In genomic region chr19:12936582-12936981, GRCh38 we compare ENCODE assay signal across 15 cellular contexts. TPM values are rescaled to one million over a fixed set of nuclear protein-coding genes. Genes with fewer than 3 reads are reported as not detected.
DNase-seq lines count a peak whose midpoint lies in the region; ATAC-seq, FAIRE-seq and TF ChIP-seq lines count a peak whose summit lies in the region.
"Had no signal": no experiment of that assay in that cellular context is flagged by ENCODE, and none has a peak within 500 bp of the region (broad histone marks: within the 10 kb centered on the region; RNA-seq: fewer than 3 reads in every experiment).

No MANE protein-coding gene starts in this region.

- H3K9ac ChIP-seq in OCI-LY3 (ENCODE audit: low read length) (peak overlapping the region; percentile 93), iPS-20b (ENCODE audit: low read depth, low read length) (peak overlapping the region; percentile 33; the same call in 1 of the 2 replicates), kidney (ENCODE audit: low read length in 2 of 2) (no peak overlapping the region)
- H3K9ac ChIP-seq: parathyroid adenoma had no signal

- DNase-seq in NCI-H1092 treated with DMSO at 0.1 percent for 48 hours (lab: John Stamatoyannopoulos, UW) (peak; percentile 44), NCI-H1092 (lab: John Stamatoyannopoulos, UW) (no peak), GF-D8 (lab: John Stamatoyannopoulos, UW) (peak; percentile 55), nephron progenitor cell (no peak), kidney (no peak)
- DNase-seq: activated CD4-positive, alpha-beta T cell treated with anti-CD3 and anti-CD28 coated beads, Interleukin-2, amount 50 U/mL, for 48 hours; NCI-H1105; NK-92 treated with Interleukin-12 subunit alpha and Interleukin-12 subunit beta, amount 100 ng/mL, for 24 hours; trophoblast cell had no signal

- H3K4me1 ChIP-seq in OCI-LY3 (ENCODE audit: low read length) (peaks cover 55% of the 10 kb centered on the region), iPS-20b (ENCODE audit: insufficient read depth, low read length) (peaks cover 9% of the 10 kb centered on the region; the same call in 1 of the 2 replicates), kidney (ENCODE audit: control insufficient read depth in 1 of 2, insufficient read depth in 1 of 2, low read depth in 1 of 2, low read length in 2 of 2) (peaks cover 28 to 32% of the 10 kb centered on the region in 2 donors)

- intact Hi-C loops in kidney (cut with DNase I) = no loop called here

- ATAC-seq in HG02885 (IDR thresholded peaks at IDR 0.05; ENCODE audit: poor library complexity, unreplicated experiment) = no peak

- H3K36me3 ChIP-seq in OCI-LY3 (replicated peaks; ENCODE audit: low read depth, low read length) (peaks cover 33% of the 10 kb centered on the region), iPS-20b (ENCODE audit: insufficient read depth, low read depth, low read length) (peaks cover 31% of the 10 kb centered on the region), kidney (ENCODE audit: control insufficient read depth in 1 of 2, insufficient read depth in 2 of 2, low read length in 2 of 2) (peaks cover 10 to 18% of the 10 kb centered on the region in 2 donors)

- H3K79me2 ChIP-seq in OCI-LY3 (ENCODE audit: low read length) = peaks cover 53% of the 10 kb centered on the region

- H3K27me3 ChIP-seq in OCI-LY3 (ENCODE audit: low read depth, low read length) (no peaks in the 10 kb centered on the region), iPS-20b (ENCODE audit: insufficient read depth, low read length) (no peaks in the 10 kb centered on the region)
- H3K27me3 ChIP-seq: adrenal gland, colonic mucosa had no signal

- H3K27ac ChIP-seq in OCI-LY3 (ENCODE audit: low read length) = peak overlapping the region; percentile 96
- H3K27ac ChIP-seq in iPS-20b (ENCODE audit: low read length) = peak overlapping the region; percentile 67
- no peak overlapping the region for H3K27ac ChIP-seq in kidney (ENCODE audit: low read depth in 2 of 2, low read length in 2 of 2)
- H3K27ac ChIP-seq: colonic mucosa, parathyroid adenoma had no signal

- no peaks in the 10 kb centered on the region for H3K27me3 Mint-ChIP-seq in nephron progenitor cell (ENCODE audit: low read depth, poor library complexity)

- H2AFZ ChIP-seq in OCI-LY3 (ENCODE audit: low read depth, low read length) = peak overlapping the region; percentile 31; the same call in 1 of the 2 replicates
- H2AFZ ChIP-seq: parathyroid adenoma had no signal

- peaks cover 35% of the 10 kb centered on the region for H4K20me1 ChIP-seq in OCI-LY3 (ENCODE audit: insufficient read depth, low read length)

- no peak overlapping the region for H3K4me3 Mint-ChIP-seq in nephron progenitor cell

- peaks cover 35% of the 10 kb centered on the region for H3K36me3 Mint-ChIP-seq in nephron progenitor cell (ENCODE audit: low read depth)

- peak overlapping the region; percentile 96 for H3K4me3 ChIP-seq in OCI-LY3 (ENCODE audit: low read length)
- no peak overlapping the region for H3K4me3 ChIP-seq in iPS-20b (ENCODE audit: low read length)
- H3K4me3 ChIP-seq in kidney (ENCODE audit: low read length in 2 of 2) = no peak overlapping the region
- H3K4me3 ChIP-seq: colonic mucosa had no signal

- no peak for FAIRE-seq in kidney (lab: Jason Lieb, UNC)

- H3K9me3 ChIP-seq in OCI-LY3 (ENCODE audit: insufficient read depth, low read length) (no peaks in the 10 kb centered on the region), iPS-20b (ENCODE audit: insufficient read depth, low read depth, low read length) (no peaks in the 10 kb centered on the region), kidney (ENCODE audit: control insufficient read depth in 1 of 2, low read length in 2 of 2) (no peaks in the 10 kb centered on the region)
- H3K9me3 ChIP-seq: adrenal gland, colonic mucosa had no signal

- TF ChIP-seq CTCF in OCI-LY3 (IDR thresholded peaks at IDR 0.05; ENCODE audit: low read depth, low read length) = no peak
- TF ChIP-seq CTCF in nephron progenitor cell (IDR thresholded peaks at IDR 0.05) = no peak
- no peak for TF ChIP-seq CTCF in kidney (IDR thresholded peaks at IDR 0.05; ENCODE audit: borderline replicate concordance, extremely low read depth, insufficient read depth)

- peak overlapping the region; percentile 95 for H3K4me2 ChIP-seq in OCI-LY3 (ENCODE audit: low read length)

- peaks cover 62% of the 10 kb centered on the region for H3K4me1 Mint-ChIP-seq in nephron progenitor cell

- no peak overlapping the region for H3K27ac Mint-ChIP-seq in nephron progenitor cell

- no peaks in the 10 kb centered on the region for H3K9me3 Mint-ChIP-seq in nephron progenitor cell

RNA-seq across cellular contexts. Expression of gene CALR, which starts 1.8 kb away (rescaled TPM):
- 1,087 TPM for total RNA-seq in kidney
- 1,037 TPM for polyA plus RNA-seq in kidney (ENCODE audit: insufficient read depth, low read depth, low replicate concordance)

RNA-seq across cellular contexts. Expression of gene FARSA, which starts 3.1 kb away (rescaled TPM):
- total RNA-seq in kidney = 48.0 TPM
- 58.2 TPM for polyA plus RNA-seq in kidney (ENCODE audit: insufficient read depth, low read depth, low replicate concordance)

RNA-seq across cellular contexts. Expression of gene RAD23A, which starts 9.1 kb away (rescaled TPM):
- 79.2 TPM for total RNA-seq in kidney
- 105 TPM for polyA plus RNA-seq in kidney (ENCODE audit: insufficient read depth, low read depth, low replicate concordance)

RNA-seq across cellular contexts. Expression of gene SYCE2, which starts 17.5 kb away (rescaled TPM):
- not detected for total RNA-seq in kidney
- not detected for polyA plus RNA-seq in kidney (ENCODE audit: insufficient read depth, low read depth, low replicate concordance)

RNA-seq across cellular contexts. Expression of gene GADD45GIP1, which starts 20.4 kb away (rescaled TPM):
- 18.4 TPM for total RNA-seq in kidney
- polyA plus RNA-seq in kidney (ENCODE audit: insufficient read depth, low read depth, low replicate concordance) = 71.3 TPM

Comparison
In these comparisons a context has a peak if more than half of its experiments do, and no peak if none do; other contexts are left out.
1. DNase-seq: peak in NCI-H1092 treated with DMSO at 0.1 percent for 48 hours (single experiment) and GF-D8 (single experiment); none in NCI-H1092 (single experiment), nephron progenitor cell (single experiment) and kidney (single experiment).
2. H3K27ac ChIP-seq: peak in OCI-LY3 (single experiment) and iPS-20b (single experiment); none in kidney (0 of 2).
3. H3K9ac ChIP-seq: peak in OCI-LY3 (single experiment) and iPS-20b (single experiment); none in kidney (0 of 2).